In genomic region chr20:10649817-10650200, GRCh38 we compare ENCODE assay signal across 17 cellular contexts. TPM values are rescaled to one million over a fixed set of nuclear protein-coding genes. Genes with fewer than 3 reads are reported as not detected.
DNase-seq lines count a peak whose midpoint lies in the region; ATAC-seq and TF ChIP-seq lines count a peak whose summit lies in the region.
"Had no signal": no experiment of that assay in that cellular context is flagged by ENCODE, and none has a peak within 500 bp of the region (broad histone marks: within the 10 kb centered on the region; RNA-seq: fewer than 3 reads in every experiment).

No MANE protein-coding gene starts in this region.

- H3K79me2 ChIP-seq in SK-N-SH (ENCODE audit: insufficient read depth): peaks cover 33% of the 10 kb centered on the region; the same call in 1 of the 2 replicates

- H3K4me3 ChIP-seq in HUES48 (ENCODE audit: low read depth, low read length): no peak overlapping the region
- H3K4me3 ChIP-seq in mesenchymal stem cell (ENCODE audit: insufficient read depth in 1 of 2, low read depth in 1 of 2, low read length in 2 of 2): no peak overlapping the region
- no peak overlapping the region for H3K4me3 ChIP-seq in subcutaneous abdominal adipose tissue (ENCODE audit: low read depth in 1 of 5, low read length in 5 of 5)
- no peak overlapping the region for H3K4me3 ChIP-seq in SK-N-SH (ENCODE audit: low read depth in 2 of 2, low read length in 1 of 2)
- H3K4me3 ChIP-seq: BLaER1 treated with 17β-estradiol and CSF1 and Interleukin-3, amounts not matched to agents 10 nM and 100 nM; Peyer's patch had no signal

- no peaks in the 10 kb centered on the region for H3K27me3 ChIP-seq in HUES48 (ENCODE audit: control insufficient read depth, insufficient read depth, low read length)
- H3K27me3 ChIP-seq in mesenchymal stem cell (ENCODE audit: control insufficient read depth in 1 of 2, insufficient read depth in 1 of 2, low read length in 2 of 2): no peaks in the 10 kb centered on the region
- H3K27me3 ChIP-seq in subcutaneous abdominal adipose tissue (ENCODE audit: control insufficient read depth in 5 of 5, insufficient read depth in 4 of 5, low read length in 5 of 5): no peaks in the 10 kb centered on the region
- H3K27me3 ChIP-seq in SK-N-SH (ENCODE audit: insufficient read depth): no peaks in the 10 kb centered on the region
- H3K27me3 ChIP-seq: Peyer's patch had no signal

- 42% methylated on average over 6 of the region's 6 CpGs for WGBS in mesenchymal stem cell
- 90% methylated on average over 6 of the region's 6 CpGs for WGBS in SK-N-SH (ENCODE audit: low lambda C conversion rate)

- H3F3A ChIP-seq in SK-N-SH (replicated peaks; ENCODE audit: insufficient read depth): peaks cover 10% of the 10 kb centered on the region

- H3K27me3 Mint-ChIP-seq in brain: peaks cover 4% of the 10 kb centered on the region

- DNase-seq in mesenchymal stem cell (peak; percentile 37), T1000 (lab: John Stamatoyannopoulos, UW) (no peak), T-helper 9 cell (no peak), SK-N-SH (no peak)
- DNase-seq: DMS79; Karpas-422; NCI-H187; NCI-H526 treated with DMSO at 0.1 percent for 48 hours; Peyer's patch; stimulated activated CD4-positive, alpha-beta T cell treated with anti-CD3 and anti-CD28 coated beads, Interleukin-12 subunit alpha, Interleukin-12 subunit beta, amount 100 ng/mL, for 4 hours had no signal

- ATAC-seq in HG02973 (IDR thresholded peaks at IDR 0.05; ENCODE audit: unreplicated experiment): no peak

- peaks cover 61% of the 10 kb centered on the region for H3K4me1 ChIP-seq in HUES48 (ENCODE audit: control insufficient read depth, insufficient read depth, low read length)
- peaks cover 43% of the 10 kb centered on the region for H3K4me1 ChIP-seq in mesenchymal stem cell (ENCODE audit: control insufficient read depth, insufficient read depth, low read depth, low read length)
- peaks cover 15 to 37% (median 30%) of the 10 kb centered on the region in 5 donors for H3K4me1 ChIP-seq in subcutaneous abdominal adipose tissue (ENCODE audit: control insufficient read depth in 5 of 5, insufficient read depth in 5 of 5, low read length in 5 of 5)
- peaks cover 40 to 54% of the 10 kb centered on the region in 2 experiments for H3K4me1 ChIP-seq in SK-N-SH (ENCODE audit: control insufficient read depth in 1 of 2, insufficient read depth in 2 of 2, low read depth in 1 of 2, low read length in 1 of 2)

- H3K79me1 ChIP-seq in mesenchymal stem cell (replicated peaks; ENCODE audit: low read length, poor library complexity, severe bottlenecking): peaks cover 6% of the 10 kb centered on the region

- H3K27ac Mint-ChIP-seq in brain: peak overlapping the region in 4 of 5 experiments; percentile 65 to 93 (median 80)
- H3K27ac Mint-ChIP-seq: activated naive CD4-positive, alpha-beta T cell treated with anti-CD3 and anti-CD28 coated beads, Interleukin-2, amount 50 U/mL, for 24 hours had no signal

- H3K18ac ChIP-seq in mesenchymal stem cell (ENCODE audit: low read depth in 1 of 2, low read length in 2 of 2): peak overlapping the region in 1 of 2 experiments; percentile 29

- no peaks in the 10 kb centered on the region for H3K9me3 ChIP-seq in HUES48 (ENCODE audit: control insufficient read depth, insufficient read depth, low read length)
- H3K9me3 ChIP-seq in mesenchymal stem cell (ENCODE audit: control insufficient read depth, low read length): no peaks in the 10 kb centered on the region
- H3K9me3 ChIP-seq in subcutaneous abdominal adipose tissue (ENCODE audit: control insufficient read depth in 5 of 5, low read length in 5 of 5): no peaks in the 10 kb centered on the region
- H3K9me3 ChIP-seq in SK-N-SH: no peaks in the 10 kb centered on the region
- H3K9me3 ChIP-seq: BLaER1 treated with 17β-estradiol and CSF1 and Interleukin-3, amounts not matched to agents 10 nM and 100 nM; Peyer's patch had no signal

- no peak for TF ChIP-seq EP300 in SK-N-SH (IDR thresholded peaks at IDR 0.05; ENCODE audit: borderline replicate concordance in 1 of 2, low read depth in 1 of 2, low read length in 1 of 2)

- TF ChIP-seq CTCF in brain (conservative IDR thresholded peaks at IDR 0.05) (no peak), SK-N-SH (IDR thresholded peaks at IDR 0.05) (no peak)

- H3K4me2 ChIP-seq in mesenchymal stem cell (ENCODE audit: low read length, poor library complexity, severe bottlenecking) (no peak overlapping the region), SK-N-SH (no peak overlapping the region)

- TF ChIP-seq RAD21 in SK-N-SH (IDR thresholded peaks at IDR 0.05; ENCODE audit: low read length): no peak

- H3K9ac ChIP-seq in HUES48 (ENCODE audit: low read depth, low read length) (no peak overlapping the region), mesenchymal stem cell (ENCODE audit: low read length) (no peak overlapping the region), subcutaneous abdominal adipose tissue (ENCODE audit: low read length in 5 of 5) (no peak overlapping the region), SK-N-SH (no peak overlapping the region)
- H3K9ac ChIP-seq: BLaER1 treated with 17β-estradiol and CSF1 and Interleukin-3, amounts not matched to agents 10 nM and 100 nM had no signal

- peak overlapping the region in 3 of 5 experiments; percentile 16 to 43 (median 21) for H3K4me3 Mint-ChIP-seq in brain
- H3K4me3 Mint-ChIP-seq: activated naive CD4-positive, alpha-beta T cell treated with anti-CD3 and anti-CD28 coated beads, Interleukin-2, amount 50 U/mL, for 24 hours; central memory CD8-positive, alpha-beta T cell had no signal

- no peak overlapping the region for H2AK5ac ChIP-seq in mesenchymal stem cell (ENCODE audit: low read length, severe bottlenecking)

- H2AFZ ChIP-seq in mesenchymal stem cell (ENCODE audit: low read depth, low read length) (no peak overlapping the region), SK-N-SH (ENCODE audit: low read depth) (no peak overlapping the region)

- POLR2A ChIA-PET in SK-N-SH (lab: Yijun Ruan, JAX): no interaction called here

- H3K36me3 Mint-ChIP-seq in brain: peaks cover 77% of the 10 kb centered on the region
- H3K36me3 Mint-ChIP-seq: activated naive CD4-positive, alpha-beta T cell treated with anti-CD3 and anti-CD28 coated beads, Interleukin-2, amount 50 U/mL, for 24 hours had no signal

- no peak overlapping the region for H2BK15ac ChIP-seq in mesenchymal stem cell (ENCODE audit: low read depth, poor library complexity, severe bottlenecking)

- no peak overlapping the region for H3K4ac ChIP-seq in mesenchymal stem cell (ENCODE audit: low read depth in 1 of 2, low read length in 2 of 2)

- H4K91ac ChIP-seq in mesenchymal stem cell (ENCODE audit: low read length): no peak overlapping the region

- no peaks in the 10 kb centered on the region for H3K9me3 Mint-ChIP-seq in brain
- H3K9me3 Mint-ChIP-seq: activated naive CD4-positive, alpha-beta T cell treated with anti-CD3 and anti-CD28 coated beads, Interleukin-2, amount 50 U/mL, for 24 hours; central memory CD8-positive, alpha-beta T cell had no signal

- no peaks in the 10 kb centered on the region for H3K9me2 ChIP-seq in SK-N-SH

- peaks cover 13% of the 10 kb centered on the region; the same call in 1 of the 2 replicates for H4K20me1 ChIP-seq in SK-N-SH (ENCODE audit: insufficient read depth)

- peaks cover 84% of the 10 kb centered on the region for H3K4me1 Mint-ChIP-seq in brain
- H3K4me1 Mint-ChIP-seq: activated naive CD4-positive, alpha-beta T cell treated with anti-CD3 and anti-CD28 coated beads, Interleukin-2, amount 50 U/mL, for 24 hours; central memory CD8-positive, alpha-beta T cell had no signal

- H2BK120ac ChIP-seq in mesenchymal stem cell (ENCODE audit: low read depth, low read length): no peak overlapping the region

- H3K36me3 ChIP-seq in HUES48 (ENCODE audit: control insufficient read depth, insufficient read depth, low read length) (peaks cover 66% of the 10 kb centered on the region), mesenchymal stem cell (ENCODE audit: control insufficient read depth in 1 of 2, insufficient read depth in 2 of 2, low read depth in 1 of 2, low read length in 2 of 2) (peaks cover 38 to 82% of the 10 kb centered on the region in 2 experiments), subcutaneous abdominal adipose tissue (ENCODE audit: control insufficient read depth in 5 of 5, insufficient read depth in 5 of 5, low read length in 5 of 5) (peaks cover 15 to 88% (median 82%) of the 10 kb centered on the region in 5 donors), SK-N-SH (replicated peaks in 1 of 2; ENCODE audit: control insufficient read depth in 1 of 2, insufficient read depth in 2 of 2, low read length in 1 of 2) (peaks cover 28 to 86% of the 10 kb centered on the region in 2 experiments)

- no peak overlapping the region for H3K14ac ChIP-seq in mesenchymal stem cell (ENCODE audit: low read length in 2 of 2)

- H2BK5ac ChIP-seq in mesenchymal stem cell (ENCODE audit: low read depth, low read length, poor library complexity, severe bottlenecking): no peak overlapping the region

- H2BK12ac ChIP-seq in mesenchymal stem cell (ENCODE audit: low read length in 2 of 2): no peak overlapping the region

- CTCF ChIA-PET in SK-N-SH (lab: Yijun Ruan, JAX): interaction anchor here (1.2 to 1.7 kb wide), 3 partner anchors 9 to 222 kb away, joined by 3 to 5 read pairs (median 4); no protein-coding TSS in a partner anchor

- no peak overlapping the region for H4K8ac ChIP-seq in mesenchymal stem cell (ENCODE audit: low read length)

- H3K27ac ChIP-seq in HUES48 (ENCODE audit: low read depth, low read length) (peak overlapping the region; percentile 78), mesenchymal stem cell (ENCODE audit: low read length, poor library complexity, severe bottlenecking) (peak overlapping the region; percentile 53), subcutaneous abdominal adipose tissue (ENCODE audit: low read depth, low read length) (peak overlapping the region; percentile 9), SK-N-SH (ENCODE audit: low read depth in 2 of 2, low read length in 1 of 2) (peak overlapping the region in 1 of 2 experiments; percentile 36; a peak in 1 of 4 replicates)
- H3K27ac ChIP-seq: BLaER1 treated with 17β-estradiol and CSF1 and Interleukin-3, amounts not matched to agents 10 nM and 100 nM; Peyer's patch had no signal

- H3K23ac ChIP-seq in mesenchymal stem cell (ENCODE audit: low read length in 2 of 2): no peak overlapping the region

TF ChIP-seq in SK-N-SH, 30 proteins besides CTCF, POLR2A, EP300 and RAD21 (continues in another document):
- TF ChIP-seq MAX (IDR thresholded peaks at IDR 0.05; ENCODE audit: low read depth): no peak

RNA-seq across cellular contexts. Expression of gene JAG1, which starts 24.0 kb away (rescaled TPM):
- polyA plus RNA-seq in brain (ENCODE audit: insufficient read depth, low read depth, low replicate concordance): 15.6 TPM
- 13.2 TPM for polyA plus RNA-seq in mesenchymal stem cell (2013, experiment 1 of 2)
- 12.6 TPM for polyA plus RNA-seq in mesenchymal stem cell (2013, experiment 2 of 2)
- 6.0 and 7.7 TPM in 2 replicates for polyA plus RNA-seq in SK-N-SH (2012; rRNA removed)
- 3.7 TPM in 2 replicates for polyA plus RNA-seq in SK-N-SH (2012; cell fraction: cytosol; rRNA removed)
- 27.9 and 48.5 TPM in 2 replicates for polyA plus RNA-seq in SK-N-SH (2012; cell fraction: nucleus; rRNA removed)
